8 cellular contexts compared by ENCODE assay signal in genomic region chr4:129093173-129093974, GRCh38. TPM values are rescaled to one million over a fixed set of nuclear protein-coding genes. Genes with fewer than 3 reads are reported as not detected.
DNase-seq lines count a peak whose midpoint lies in the region; ATAC-seq, FAIRE-seq and TF ChIP-seq lines count a peak whose summit lies in the region.

TSS of gene SCLT1 (minus strand) at chr4:129093539. CDS start at chr4:129093103, 436 bp downstream.

- CTCF ChIA-PET in OCI-LY7 (lab: Charles Lee; ENCODE audit: unreplicated experiment) = no interaction called here

- H3K9me3 ChIP-seq in OCI-LY7 (ENCODE audit: low read length) = no peaks in the 10 kb centered on the region

- peak; percentile 58 for DNase-seq in D721Med (ENCODE audit: insufficient read length, low spot score)
- DNase-seq in HuH-7.5 (ENCODE audit: low spot score) = peak; percentile 33
- peak; percentile 98 for DNase-seq in OCI-LY7 (ENCODE audit: low spot score)
- peak; percentile 86 for DNase-seq in activated T-cell treated with anti-CD3 and anti-CD28 coated beads for 1 hour (ENCODE audit: low read depth)
- peak; percentile 81 for DNase-seq in epidermal melanocyte (ENCODE audit: insufficient read length, low spot score)
- peak; percentile 97 for DNase-seq in middle frontal gyrus (ENCODE audit: extremely low spot score, low spot score)
- peak; percentile 91 to 94 for DNase-seq in stimulated activated CD8-positive, alpha-beta memory T cell treated with anti-CD3 and anti-CD28 coated beads, Interleukin-2, amount 100 ng/mL, for 48 hours (ENCODE audit: low read depth in 2 of 2)

- peaks cover 14% of the 10 kb centered on the region; the same call in 1 of the 2 replicates for H4K20me1 ChIP-seq in OCI-LY7 (ENCODE audit: insufficient read depth, low read length)

- no peaks in the 10 kb centered on the region; the same call in 1 of the 2 replicates for H3K36me3 ChIP-seq in OCI-LY7 (ENCODE audit: insufficient read depth, low read length)

- POLR2A ChIA-PET in OCI-LY7 (lab: Charles Lee) = interaction anchor here (0.5 to 4.3 kb wide), 15 partner anchors 8 to 807 kb away, joined by 3 to 32 read pairs (median 3); no protein-coding TSS in a partner anchor

- BruUV-seq in OCI-LY7 (replicated peaks; lab: Mats Ljungman, UMichigan) = no TSS peak

- peak within 1 kb of the TSS; percentile 97 for H3K4me2 ChIP-seq in OCI-LY7 (ENCODE audit: low read length)

- ATAC-seq in GM21526 (IDR thresholded peaks at IDR 0.05; ENCODE audit: low FRiP score, unreplicated experiment) = peak; percentile 95

- TF ChIP-seq CTCF in D721Med (IDR thresholded peaks at IDR 0.05; ENCODE audit: insufficient read depth, missing control alignments) (no peak), OCI-LY7 (conservative IDR thresholded peaks at IDR 0.05; ENCODE audit: low read length) (no peak)

- H3K79me2 ChIP-seq in OCI-LY7 (ENCODE audit: insufficient read depth, low read depth, low read length) = peaks cover 54% of the 10 kb centered on the region

- peak within 1 kb of the TSS; percentile 88 for H3K4me3 ChIP-seq in OCI-LY7 (ENCODE audit: low read depth, low read length, poor library complexity, severe bottlenecking)

- no peaks in the 10 kb centered on the region for H3K9me2 ChIP-seq in OCI-LY7 (ENCODE audit: insufficient read depth, low read length)

- FAIRE-seq in D721Med (lab: Jason Lieb, UNC) = peak; percentile 71

- H3K27ac ChIP-seq in OCI-LY7 (ENCODE audit: low read depth, low read length, poor library complexity, severe bottlenecking) = peak within 1 kb of the TSS; percentile 77

- intact Hi-C loops in OCI-LY7 (cut with micrococcal nuclease; ENCODE audit: unreplicated experiment) = loop anchor here (2.0 to 10.0 kb wide), 4 partner anchors 283 to 1129 kb away; partner anchors contain the start of genes ABHD18, LARP1B, MFSD8 and PGRMC2

- peak within 1 kb of the TSS; percentile 85 for H2AFZ ChIP-seq in OCI-LY7 (ENCODE audit: low read length)

- peaks cover 41% of the 10 kb centered on the region for H3K4me1 ChIP-seq in OCI-LY7 (ENCODE audit: insufficient read depth, low read length, poor library complexity, severe bottlenecking)

RNA-seq across cellular contexts. Expression of gene SCLT1, which starts in this region (rescaled TPM):
- total RNA-seq in OCI-LY7 (2014; rRNA removed; shearing (Covaris generic)) = 36.9 and 42.5 TPM in 2 replicates
- 42.0 and 46.7 TPM in 2 replicates for total RNA-seq in OCI-LY7 (2022)

Comparison
In these comparisons a context has a peak if more than half of its experiments do, and no peak if none do; other contexts are left out.
1. Peak in every context shown above with its lines: DNase-seq, ATAC-seq, H3K4me3 ChIP-seq and H3K27ac ChIP-seq.
2. DNase-seq: peak in every context shown above with its lines; median percentile 98 in OCI-LY7; 97 in middle frontal gyrus; 92 in stimulated activated CD8-positive, alpha-beta memory T cell treated with anti-CD3 and anti-CD28 coated beads, Interleukin-2, amount 100 ng/mL, for 48 hours; 86 in activated T-cell treated with anti-CD3 and anti-CD28 coated beads for 1 hour; 81 in epidermal melanocyte; 58 in D721Med; 33 in HuH-7.5.